ENCODE assay signal across 18 cellular contexts in genomic region chr1:34050711-34051485, GRCh38.
"Had no signal": no experiment of that assay in that cellular context is flagged by ENCODE, and none has a peak within 500 bp of the region (broad histone marks: within the 10 kb centered on the region; RNA-seq: fewer than 3 reads in every experiment).

No MANE protein-coding gene starts in this region.

- H3K27me3 ChIP-seq: foreskin keratinocyte, stomach, upper lobe of left lung had no signal

- DNase-seq: activated CD4-positive, alpha-beta T cell treated with anti-CD3 and anti-CD28 coated beads for 1 hour; activated CD4-positive, alpha-beta T cell treated with anti-CD3 and anti-CD28 coated beads, Interleukin-2, amount 50 U/mL, for 1 hour; activated CD8-positive, alpha-beta T cell treated with anti-CD3 and anti-CD28 coated beads, Interleukin-2, amount 10 ng/mL, durations not matched to agents 7 days and 5 days; activated gamma-delta T cell treated with Interleukin-2 at 50 U/mL for 16 hours; aorta; dermis blood vessel endothelial cell; effector memory CD4-positive, alpha-beta T cell; foreskin keratinocyte; lower lobe of right lung; natural killer cell; right cardiac atrium; stimulated activated CD4-positive, alpha-beta T cell treated with anti-CD3 and anti-CD28 coated beads, Interleukin-2, amount 100 ng/mL, for 24 hours; stomach; upper lobe of left lung had no signal

- H3K27ac ChIP-seq: foreskin keratinocyte, lower lobe of right lung, skin epidermis, stomach, thoracic aorta, upper lobe of left lung had no signal

- H3K4me3 ChIP-seq: lower lobe of right lung, skin epidermis, stomach, thoracic aorta, upper lobe of left lung had no signal

- H3K36me3 ChIP-seq: lower lobe of right lung, stomach, thoracic aorta, upper lobe of left lung had no signal

- ATAC-seq: activated CD8-positive, alpha-beta T cell treated with anti-CD3 and anti-CD28 coated beads, Interleukin-2, amount 10 ng/mL, durations not matched to agents 7 days and 5 days; foreskin keratinocyte; lower lobe of right lung; natural killer cell; right cardiac atrium; SK-N-SH treated with all-trans-retinoic acid at 6 μM for 48 hours; stimulated activated memory B cell treated with anti-CD40 and anti-IgM and Interleukin-4, amounts not matched to agents 10 μg/mL and 1 μg/mL and 100 μg/mL, for 72 hours had no signal

- H3K4me1 ChIP-seq: foreskin keratinocyte, lower lobe of right lung, stomach, upper lobe of left lung had no signal
